ENCODE assay signal across 8 cellular contexts in the genomic region with DNA sequence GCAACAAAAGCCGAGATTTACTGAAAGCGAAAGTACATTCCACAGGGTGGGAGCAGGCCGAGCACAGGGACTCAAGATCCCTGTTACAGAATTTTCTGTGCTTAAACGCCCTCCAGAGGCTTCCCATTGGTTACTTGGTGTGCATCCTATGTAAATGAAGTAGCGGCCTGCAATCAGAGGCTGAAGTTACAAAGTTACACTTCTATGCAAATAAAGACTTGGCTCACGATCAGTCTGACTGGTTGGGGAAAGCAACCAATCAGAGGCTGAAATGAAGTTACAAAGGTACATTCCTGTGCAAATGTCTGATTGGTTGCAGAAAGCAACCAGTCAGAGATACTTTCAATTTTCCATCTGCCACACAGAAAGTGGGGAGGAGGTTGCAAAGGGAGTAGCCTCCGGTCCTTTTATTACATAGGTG. TPM values are rescaled to one million over a fixed set of nuclear protein-coding genes. Genes with fewer than 3 reads are reported as not detected.
DNase-seq lines count a peak whose midpoint lies in the region; ATAC-seq and TF ChIP-seq lines count a peak whose summit lies in the region.

No MANE protein-coding gene starts in this region.

- H3K27ac ChIP-seq in dorsolateral prefrontal cortex (peak overlapping the region in 50 of 59 donors; percentile 8 to 83 (median 54)), lower lobe of right lung (peak overlapping the region; percentile 32), urinary bladder (ENCODE audit: low read depth) (no peak overlapping the region), OCI-LY7 (ENCODE audit: low read depth, low read length, poor library complexity, severe bottlenecking) (no peak overlapping the region)

- no peaks in the 10 kb centered on the region for H4K20me1 ChIP-seq in OCI-LY7 (ENCODE audit: insufficient read depth, low read length)

- H3K27me3 ChIP-seq in dorsolateral prefrontal cortex (no peaks in the 10 kb centered on the region), lower lobe of right lung (ENCODE audit: low read depth) (peaks cover 6% of the 10 kb centered on the region)

- CTCF ChIA-PET in activated naive CD4-positive, alpha-beta T cell treated with anti-CD3 and anti-CD28 coated beads, Interleukin-2, amount 10 ng/mL, durations not matched to agents 7 days and 5 days (lab: Charles Lee), result no interaction called here
- CTCF ChIA-PET in OCI-LY7 (lab: Charles Lee; ENCODE audit: unreplicated experiment), result no interaction called here

- no peak overlapping the region for H2AFZ ChIP-seq in OCI-LY7 (ENCODE audit: low read length)

- 21% methylated on average over 7 of the region's 7 CpGs for WGBS in urinary bladder

- H3K36me3 Mint-ChIP-seq in activated naive CD4-positive, alpha-beta T cell treated with anti-CD3 and anti-CD28 coated beads, Interleukin-2, amount 10 ng/mL, durations not matched to agents 7 days and 5 days, result no peaks in the 10 kb centered on the region

- peaks cover 3% of the 10 kb centered on the region for H3K4me1 Mint-ChIP-seq in activated naive CD4-positive, alpha-beta T cell treated with anti-CD3 and anti-CD28 coated beads, Interleukin-2, amount 10 ng/mL, durations not matched to agents 7 days and 5 days

- peak; percentile 75 to 78 for ATAC-seq in lower lobe of right lung
- ATAC-seq in GM21737 (IDR thresholded peaks at IDR 0.05; ENCODE audit: unreplicated experiment), result no peak

- peak in 50 of 56 donors; percentile 3 to 65 (median 39) for TF ChIP-seq CTCF in dorsolateral prefrontal cortex (IDR thresholded peaks at IDR 0.05 in 54 of 56, conservative IDR thresholded peaks at IDR 0.05 in 2 of 56; ENCODE audit: low read depth in 1 of 56, partially characterized antibody in 56 of 56)
- TF ChIP-seq CTCF in lower lobe of right lung (IDR thresholded peaks at IDR 0.05), result no peak
- TF ChIP-seq CTCF in OCI-LY7 (conservative IDR thresholded peaks at IDR 0.05; ENCODE audit: low read length), result no peak

- H3K9me3 Mint-ChIP-seq in activated naive CD4-positive, alpha-beta T cell treated with anti-CD3 and anti-CD28 coated beads, Interleukin-2, amount 10 ng/mL, durations not matched to agents 7 days and 5 days, result no peaks in the 10 kb centered on the region

- H3K4me3 ChIP-seq in dorsolateral prefrontal cortex, result peak overlapping the region; percentile 32 to 72 (median 55)
- peak overlapping the region; percentile 48 for H3K4me3 ChIP-seq in lower lobe of right lung
- H3K4me3 ChIP-seq in urinary bladder (ENCODE audit: low read depth, low read length), result peak overlapping the region; percentile 24
- H3K4me3 ChIP-seq in OCI-LY7 (ENCODE audit: low read depth, low read length, poor library complexity, severe bottlenecking), result no peak overlapping the region

- no peak overlapping the region for H3K4me3 Mint-ChIP-seq in activated naive CD4-positive, alpha-beta T cell treated with anti-CD3 and anti-CD28 coated beads, Interleukin-2, amount 10 ng/mL, durations not matched to agents 7 days and 5 days

- POLR2A ChIA-PET in OCI-LY7 (lab: Charles Lee), result interaction anchor here (1.2 kb wide), 1 partner anchor 18 kb away, joined by 3 read pairs; no protein-coding TSS in a partner anchor

- H3K9me2 ChIP-seq in OCI-LY7 (ENCODE audit: insufficient read depth, low read length), result no peaks in the 10 kb centered on the region

- peaks cover 23% of the 10 kb centered on the region for H3K27me3 Mint-ChIP-seq in activated naive CD4-positive, alpha-beta T cell treated with anti-CD3 and anti-CD28 coated beads, Interleukin-2, amount 10 ng/mL, durations not matched to agents 7 days and 5 days

- H3K4me2 ChIP-seq in OCI-LY7 (ENCODE audit: low read length), result no peak overlapping the region

- DNase-seq in ELR (ENCODE audit: low read depth), result peak; percentile 96
- peak; percentile 86 for DNase-seq in NCI-H774 (lab: John Stamatoyannopoulos, UW)
- DNase-seq in dorsolateral prefrontal cortex, result peak in 2 of 10 donors; percentile 34 to 63
- DNase-seq in lower lobe of right lung, result no peak
- DNase-seq in activated naive CD4-positive, alpha-beta T cell treated with anti-CD3 and anti-CD28 coated beads, Interleukin-2, amount 10 ng/mL, durations not matched to agents 7 days and 5 days, result no peak
- DNase-seq in OCI-LY7 (ENCODE audit: low spot score), result no peak

- H3K79me2 ChIP-seq in OCI-LY7 (ENCODE audit: insufficient read depth, low read depth, low read length), result no peaks in the 10 kb centered on the region

- H3K4me1 ChIP-seq in lower lobe of right lung (peaks cover 13% of the 10 kb centered on the region), urinary bladder (ENCODE audit: insufficient read depth) (peaks cover 3% of the 10 kb centered on the region), OCI-LY7 (ENCODE audit: insufficient read depth, low read length, poor library complexity, severe bottlenecking) (no peaks in the 10 kb centered on the region)

- intact Hi-C loops in dorsolateral prefrontal cortex (cut with DNase I) (no loop called here), lower lobe of right lung (cut with DNase I) (no loop called here), OCI-LY7 (cut with micrococcal nuclease; ENCODE audit: unreplicated experiment) (no loop called here)

- BruUV-seq in OCI-LY7 (replicated peaks; lab: Mats Ljungman, UMichigan), result no TSS peak

- no peak overlapping the region for H3K27ac Mint-ChIP-seq in activated naive CD4-positive, alpha-beta T cell treated with anti-CD3 and anti-CD28 coated beads, Interleukin-2, amount 10 ng/mL, durations not matched to agents 7 days and 5 days

- H3K36me3 ChIP-seq in lower lobe of right lung (no peaks in the 10 kb centered on the region), urinary bladder (ENCODE audit: insufficient read depth) (no peaks in the 10 kb centered on the region), OCI-LY7 (ENCODE audit: insufficient read depth, low read length) (no peaks in the 10 kb centered on the region)

- no peaks in the 10 kb centered on the region for H3K9me3 ChIP-seq in lower lobe of right lung
- no peaks in the 10 kb centered on the region for H3K9me3 ChIP-seq in OCI-LY7 (ENCODE audit: low read length)

RNA-seq across cellular contexts. Expression of gene ACBD7, which starts 4.1 kb away (rescaled TPM):
- total RNA-seq in dorsolateral prefrontal cortex (100 to 1,000 TPM in 4 of 120 experiments, 10 to 100 TPM in 116; 19.5 to 147 (median 53.8) TPM), lower lobe of right lung (not detected), urinary bladder (5.2 TPM), OCI-LY7 (2022) (15.0 and 19.4 TPM in 2 replicates)
- polyA plus RNA-seq in urinary bladder, result 0.15 TPM
- total RNA-seq in OCI-LY7 (2014; rRNA removed; shearing (Covaris generic)), result 26.1 and 26.9 TPM in 2 replicates

RNA-seq across cellular contexts. Expression of gene RPP38, which starts 12.6 kb away (rescaled TPM):
- 10 to 100 TPM in 41 of 120 experiments, 1 to 10 TPM in 79; 4.9 to 13.9 (median 9.2) TPM for total RNA-seq in dorsolateral prefrontal cortex
- total RNA-seq in lower lobe of right lung, result 16.9 TPM
- total RNA-seq in urinary bladder, result 7.5 TPM
- 19.8 TPM for polyA plus RNA-seq in urinary bladder
- total RNA-seq in OCI-LY7 (2014; rRNA removed; shearing (Covaris generic)), result 13.2 and 15.1 TPM in 2 replicates
- 21.6 and 22.1 TPM in 2 replicates for total RNA-seq in OCI-LY7 (2022)

RNA-seq across cellular contexts. Expression of gene OLAH, which starts 40.8 kb away (rescaled TPM):
- total RNA-seq in dorsolateral prefrontal cortex (1 to 10 TPM in 31 of 120 experiments, under 1 TPM in 31, not detected in 58; 0.37 to 3.5 (median 0.98) TPM), lower lobe of right lung (1.7 TPM), urinary bladder (not detected), OCI-LY7 (2022) (not detected in 2 replicates)
- polyA plus RNA-seq in urinary bladder, result 0.47 TPM
- not detected in 2 replicates for total RNA-seq in OCI-LY7 (2014; rRNA removed; shearing (Covaris generic))

Comparison
In these comparisons a context has a peak if more than half of its experiments do, and no peak if none do; other contexts are left out.
1. DNase-seq: peak in ELR (single experiment) and NCI-H774 (single experiment); none in lower lobe of right lung (single experiment), activated naive CD4-positive, alpha-beta T cell treated with anti-CD3 and anti-CD28 coated beads, Interleukin-2, amount 10 ng/mL, durations not matched to agents 7 days and 5 days (single experiment) and OCI-LY7 (single experiment).
2. H3K27ac ChIP-seq: peak in dorsolateral prefrontal cortex (50 of 59) and lower lobe of right lung (single experiment); none in urinary bladder (single experiment) and OCI-LY7 (single experiment).
3. CTCF ChIP-seq: peak in dorsolateral prefrontal cortex (50 of 56); none in lower lobe of right lung (single experiment) and OCI-LY7 (single experiment).